In genomic region chr2:64604929-64605550, GRCh38 we compare ENCODE assay signal across 1 cellular context.
TF ChIP-seq lines count a peak whose summit lies in the region.

No MANE protein-coding gene starts in this region.

TF ChIP-seq in WTC11, 78 proteins besides CTCF, POLR2A, EP300 and RAD21 (continued from another document):
- no peak for TF ChIP-seq ZNF423 (CRISPR knock-in tag; IDR thresholded peaks at IDR 0.05)
TF ChIP-seq in WTC11: peak in this region for 0.
